ENCODE assay signal across 1 cellular context in genomic region chr1:17653728-17654351, GRCh38.
A peak's percentile ranks its signal among the peaks of the same experiment; 100 is the strongest.
TF ChIP-seq lines count a peak whose summit lies in the region.

No MANE protein-coding gene starts in this region.

TF ChIP-seq in K562, 482 proteins besides CTCF, POLR2A, EP300 and RAD21 (continued from another document):
- TF ChIP-seq TSHZ1 (CRISPR knock-in tag; IDR thresholded peaks at IDR 0.05) (no peak), JUND (IDR thresholded peaks at IDR 0.05; ENCODE audit: borderline replicate concordance, low read depth, low read length) (no peak), JUND (tag; IDR thresholded peaks at IDR 0.05; ENCODE audit: borderline replicate concordance, low read depth, low read length) (no peak), E2F1 (CRISPR knock-in tag; IDR thresholded peaks at IDR 0.05) (no peak), POLR3A (IDR thresholded peaks at IDR 0.05; ENCODE audit: borderline replicate concordance, extremely low read depth, insufficient read depth, insufficient read length) (no peak), FOS (IDR thresholded peaks at IDR 0.05; ENCODE audit: extremely low read depth, insufficient read length) (no peak), STAG1 (CRISPR knock-in tag; IDR thresholded peaks at IDR 0.05; ENCODE audit: borderline replicate concordance) (peak; percentile 58; the same call in 1 of the 2 replicates), SMC3 (conservative IDR thresholded peaks at IDR 0.05; ENCODE audit: insufficient read depth, low read depth, low read length) (peak; percentile 75), ZNF184 (CRISPR knock-in tag; IDR thresholded peaks at IDR 0.05) (no peak), PRMT5 (CRISPR knock-in tag; IDR thresholded peaks at IDR 0.05) (no peak)
